In the genomic region with DNA sequence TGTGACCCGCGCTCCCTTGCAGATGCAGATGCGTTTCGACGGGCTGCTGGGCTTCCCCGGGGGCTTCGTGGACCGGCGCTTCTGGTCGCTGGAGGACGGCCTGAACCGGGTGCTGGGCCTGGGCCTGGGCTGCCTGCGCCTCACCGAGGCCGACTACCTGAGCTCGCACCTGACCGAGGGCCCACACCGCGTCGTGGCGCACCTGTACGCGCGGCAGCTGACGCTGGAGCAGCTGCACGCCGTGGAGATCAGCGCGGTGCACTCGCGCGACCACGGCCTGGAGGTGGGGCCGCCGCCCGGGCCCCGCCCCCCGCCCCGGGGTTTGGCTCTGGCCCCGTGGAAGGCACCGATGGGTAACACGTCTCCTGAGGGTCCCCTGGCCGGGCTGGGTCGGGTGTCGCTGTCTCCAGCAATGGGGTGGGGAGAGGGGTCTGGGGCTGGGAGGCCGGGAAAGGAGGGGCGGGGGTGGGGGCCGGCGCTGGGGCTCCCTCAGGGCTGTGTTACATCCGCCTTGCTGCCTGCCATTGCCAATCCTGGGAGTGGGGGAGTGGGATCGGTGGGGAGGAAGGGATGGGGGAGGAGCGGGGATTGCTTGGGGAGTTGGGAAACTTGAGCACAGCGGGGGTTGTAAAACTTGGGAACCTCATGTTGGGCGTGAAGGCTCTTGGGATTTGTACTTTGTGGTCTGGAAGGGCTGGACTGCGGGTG, we compare ENCODE assay signal across 8 cellular contexts. TPM values are rescaled to one million over a fixed set of nuclear protein-coding genes. Genes with fewer than 3 reads are reported as not detected.
DNase-seq lines count a peak whose midpoint lies in the region; ATAC-seq and FAIRE-seq lines count a peak whose summit lies in the region.

No MANE protein-coding gene starts in this region.

- H3K27ac ChIP-seq in mesenchymal stem cell (ENCODE audit: low read length, poor library complexity, severe bottlenecking): no peak overlapping the region
- H3K27ac ChIP-seq in substantia nigra (ENCODE audit: low read depth, low read length, poor library complexity, severe bottlenecking): peak overlapping the region; percentile 83

- peak overlapping the region; percentile 80 to 82 for H3K4me3 Mint-ChIP-seq in effector memory CD8-positive, alpha-beta T cell

- H3K36me3 Mint-ChIP-seq in effector memory CD8-positive, alpha-beta T cell (ENCODE audit: insufficient read depth): peaks cover 46% of the 10 kb centered on the region

- H2BK15ac ChIP-seq in mesenchymal stem cell (ENCODE audit: low read depth, poor library complexity, severe bottlenecking): peak overlapping the region; percentile 64

- no peaks in the 10 kb centered on the region for H3K9me3 ChIP-seq in mesenchymal stem cell (ENCODE audit: control insufficient read depth, low read length)

- peak overlapping the region; percentile 68 for H2AFZ ChIP-seq in mesenchymal stem cell (ENCODE audit: low read depth, low read length)

- H3K4me2 ChIP-seq in mesenchymal stem cell (ENCODE audit: low read length, poor library complexity, severe bottlenecking): peak overlapping the region; percentile 82

- H2BK5ac ChIP-seq in mesenchymal stem cell (ENCODE audit: low read depth, low read length, poor library complexity, severe bottlenecking): no peak overlapping the region

- peak overlapping the region; percentile 85 for H3K9ac ChIP-seq in mesenchymal stem cell (ENCODE audit: low read length)

- WGBS in mesenchymal stem cell: 2% methylated on average over 50 of the region's 55 CpGs

- peak overlapping the region; percentile 54 to 92 for H3K4ac ChIP-seq in mesenchymal stem cell (ENCODE audit: low read depth in 1 of 2, low read length in 2 of 2)

- no peaks in the 10 kb centered on the region for H3K27me3 Mint-ChIP-seq in effector memory CD8-positive, alpha-beta T cell

- peak overlapping the region; percentile 73 for H4K8ac ChIP-seq in mesenchymal stem cell (ENCODE audit: low read length)

- H2BK12ac ChIP-seq in mesenchymal stem cell (ENCODE audit: low read length in 2 of 2): peak overlapping the region in 1 of 2 experiments; percentile 76

- H3K79me1 ChIP-seq in mesenchymal stem cell (replicated peaks; ENCODE audit: low read length, poor library complexity, severe bottlenecking): peaks cover 13% of the 10 kb centered on the region

- H3K14ac ChIP-seq in mesenchymal stem cell (ENCODE audit: low read length in 2 of 2): peak overlapping the region in 1 of 2 experiments; percentile 97

- H3K27me3 ChIP-seq in mesenchymal stem cell (ENCODE audit: control insufficient read depth in 1 of 2, insufficient read depth in 1 of 2, low read length in 2 of 2): no peaks in the 10 kb centered on the region

- peaks cover 32% of the 10 kb centered on the region for H3K4me1 ChIP-seq in mesenchymal stem cell (ENCODE audit: control insufficient read depth, insufficient read depth, low read depth, low read length)

- H2AK5ac ChIP-seq in mesenchymal stem cell (ENCODE audit: low read length, severe bottlenecking): no peak overlapping the region

- peak overlapping the region; percentile 89 to 95 for H3K4me3 ChIP-seq in mesenchymal stem cell (ENCODE audit: insufficient read depth in 1 of 2, low read depth in 1 of 2, low read length in 2 of 2)

- peak overlapping the region; percentile 70 to 99 for H3K23ac ChIP-seq in mesenchymal stem cell (ENCODE audit: low read length in 2 of 2)

- peak; percentile 9 for FAIRE-seq in HTR-8/SVneo (lab: Jason Lieb, UNC)

- H3K27ac Mint-ChIP-seq in effector memory CD8-positive, alpha-beta T cell: peak overlapping the region; percentile 86 to 88

- ATAC-seq in effector memory CD8-positive, alpha-beta T cell (replicated peaks): peak; percentile 51

- peaks cover 16 to 17% of the 10 kb centered on the region in 2 donors for H3K4me1 Mint-ChIP-seq in effector memory CD8-positive, alpha-beta T cell (ENCODE audit: low read depth in 2 of 2)

- peaks cover 42 to 69% of the 10 kb centered on the region in 2 experiments for H3K36me3 ChIP-seq in mesenchymal stem cell (ENCODE audit: control insufficient read depth in 1 of 2, insufficient read depth in 2 of 2, low read depth in 1 of 2, low read length in 2 of 2)

- peak overlapping the region; percentile 83 to 93 for H3K18ac ChIP-seq in mesenchymal stem cell (ENCODE audit: low read depth in 1 of 2, low read length in 2 of 2)

- H4K91ac ChIP-seq in mesenchymal stem cell (ENCODE audit: low read length): peak overlapping the region; percentile 83

- H2BK120ac ChIP-seq in mesenchymal stem cell (ENCODE audit: low read depth, low read length): no peak overlapping the region

- DNase-seq in DMS53 (lab: John Stamatoyannopoulos, UW): peak; percentile 79
- no peak for DNase-seq in DMS53 treated with DMSO at 0.1 percent for 48 hours (lab: John Stamatoyannopoulos, UW; ENCODE audit: unreplicated experiment)
- DNase-seq in HTR-8/SVneo (ENCODE audit: insufficient read length, low spot score): peak; percentile 45
- peak; percentile 55 for DNase-seq in activated CD4-positive, alpha-beta T cell treated with anti-CD3 and anti-CD28 coated beads, Interleukin-2, amount 50 U/mL, for 1 hour
- DNase-seq in effector memory CD8-positive, alpha-beta T cell: peak; percentile 32 to 43 (median 35)
- DNase-seq in mesenchymal stem cell: peak; percentile 62
- DNase-seq in substantia nigra (lab: John Stamatoyannopoulos, UW): peak in 5 of 49 donors; percentile 35 to 65 (median 54)
- DNase-seq in DMS153 treated with DMSO at 0.1 percent for 48 hours (lab: John Stamatoyannopoulos, UW; ENCODE audit: unreplicated experiment): no peak

- no peaks in the 10 kb centered on the region for H3K9me3 Mint-ChIP-seq in effector memory CD8-positive, alpha-beta T cell

RNA-seq across cellular contexts. Expression of a gene that starts 0.7 kb away (rescaled TPM):
- 14.8 TPM for polyA plus RNA-seq in mesenchymal stem cell (2013, experiment 1 of 2)
- 16.2 TPM for polyA plus RNA-seq in mesenchymal stem cell (2013, experiment 2 of 2)

RNA-seq across cellular contexts. Expression of a gene that starts 40.0 kb away (rescaled TPM):
- polyA plus RNA-seq in mesenchymal stem cell (2013, experiment 1 of 2): 6.9 TPM
- polyA plus RNA-seq in mesenchymal stem cell (2013, experiment 2 of 2): 6.4 TPM

RNA-seq across cellular contexts. Expression of a gene that starts 40.2 kb away (rescaled TPM):
- 1.1 TPM for polyA plus RNA-seq in mesenchymal stem cell (2013, experiment 1 of 2)
- polyA plus RNA-seq in mesenchymal stem cell (2013, experiment 2 of 2): 1.2 TPM

Comparison
In these comparisons a context has a peak if more than half of its experiments do, and no peak if none do; other contexts are left out.
1. DNase-seq: peak in DMS53 (single experiment), HTR-8/SVneo (single experiment), activated CD4-positive, alpha-beta T cell treated with anti-CD3 and anti-CD28 coated beads, Interleukin-2, amount 50 U/mL, for 1 hour (single experiment), effector memory CD8-positive, alpha-beta T cell (3 of 3) and mesenchymal stem cell (single experiment); none in DMS53 treated with DMSO at 0.1 percent for 48 hours (single experiment) and DMS153 treated with DMSO at 0.1 percent for 48 hours (single experiment).